ENCODE assay signal across 34 cellular contexts in the genomic region with DNA sequence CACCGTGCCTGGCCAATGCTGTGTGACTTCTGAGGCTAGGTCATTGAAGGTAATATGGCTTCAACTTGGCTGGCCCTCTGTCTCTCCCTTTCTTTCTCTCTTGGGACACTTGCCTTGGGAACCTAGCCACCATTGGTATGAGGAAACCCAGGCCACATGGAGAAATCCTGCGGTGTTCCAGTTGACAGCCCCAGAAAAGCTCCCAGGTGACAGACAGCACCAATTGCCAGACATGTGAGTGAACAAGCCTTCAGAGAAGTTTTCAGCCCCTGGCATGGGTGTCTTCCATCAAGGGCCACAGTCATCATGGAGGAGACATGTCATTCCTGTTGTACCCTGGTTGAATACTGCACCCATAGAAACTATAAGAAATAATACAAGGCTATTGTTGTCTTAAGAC.
"Had no signal": no experiment of that assay in that cellular context is flagged by ENCODE, and none has a peak within 500 bp of the region (broad histone marks: within the 10 kb centered on the region; RNA-seq: fewer than 3 reads in every experiment).

No MANE protein-coding gene starts in this region.

- H3K27me3 ChIP-seq: MG63 had no signal

- H3K9ac ChIP-seq: KMS-11 had no signal

- DNase-seq: Karpas-422, Kasumi-1, KG1, MG63, MM.1S, MV-4-11, NCI-H1048, NCI-H1092, NCI-H1092 treated with DMSO at 0.1 percent for 48 hours, NCI-H1105, NCI-H1105 treated with DMSO at 0.1 percent for 48 hours, NCI-H1417, NCI-H1417 treated with DMSO at 0.1 percent for 48 hours, NCI-H1436, NCI-H1436 treated with DMSO at 0.1 percent for 48 hours, NCI-H146, NCI-H1694, NCI-H1694 treated with DMSO at 0.1 percent for 48 hours, NCI-H187, NCI-H187 treated with DMSO at 0.1 percent for 48 hours, NCI-H1930, NCI-H2029, NCI-H2029 treated with DMSO at 0.1 percent for 48 hours, NCI-H2081, NCI-H2081 treated with DMSO at 0.1 percent for 48 hours, NCI-H2107, NCI-H2171, NCI-H2171 treated with DMSO at 0.1 percent for 48 hours, NCI-H2227 treated with DMSO at 0.1 percent for 48 hours, NCI-H226, NCI-H345, NCI-H446, NCI-H446 treated with DMSO at 0.1 percent for 48 hours had no signal

- H3K4me3 ChIP-seq: MG63 had no signal

- H3K27ac ChIP-seq: KMS-11 had no signal

- H3K36me3 ChIP-seq: MG63 had no signal

- H3K4me2 ChIP-seq: KMS-11 had no signal

- H3K9me3 ChIP-seq: MG63 had no signal
